In genomic region chr10:72692057-72692891, GRCh38 we compare ENCODE assay signal across 8 cellular contexts. TPM values are rescaled to one million over a fixed set of nuclear protein-coding genes. Genes with fewer than 3 reads are reported as not detected.
DNase-seq lines count a peak whose midpoint lies in the region; ATAC-seq and TF ChIP-seq lines count a peak whose summit lies in the region.

MCU (plus strand) TSS chr10:72692143; CDS start chr10:72692152, 9 bp downstream.

- TF ChIP-seq CTCF in AG09319 (IDR thresholded peaks at IDR 0.05; ENCODE audit: low read depth, low read length) (no peak), epithelial cell of esophagus (IDR thresholded peaks at IDR 0.05; ENCODE audit: insufficient read depth, low read depth, low read length, missing control alignments) (no peak)

- H3K4me3 ChIP-seq in epithelial cell of esophagus (ENCODE audit: low read length) (peak within 1 kb of the TSS; percentile 88), mononuclear cell (ENCODE audit: low read length) (peak within 1 kb of the TSS; percentile 66)

- peaks cover 30% of the 10 kb centered on the region for H3K4me1 ChIP-seq in mononuclear cell (ENCODE audit: insufficient read depth, low read length)

- H3K27me3 ChIP-seq in mononuclear cell (ENCODE audit: insufficient read depth, low read length): no peaks in the 10 kb centered on the region

- ATAC-seq in GM19025 (IDR thresholded peaks at IDR 0.05; ENCODE audit: low read depth, unreplicated experiment) (peak; percentile 94), HG03175 (IDR thresholded peaks at IDR 0.05; ENCODE audit: unreplicated experiment) (peak; percentile 96)

- no peaks in the 10 kb centered on the region for H3K9me3 ChIP-seq in mononuclear cell (ENCODE audit: low read depth, low read length)

- DNase-seq in AG09319 (ENCODE audit: extremely low read depth, low read depth): peak; percentile 83
- DNase-seq in NK-92 treated with Interleukin-12 subunit alpha and Interleukin-12 subunit beta, amount 100 ng/mL, for 24 hours (lab: John Stamatoyannopoulos, UW): peak; percentile 83
- DNase-seq in activated CD8-positive, alpha-beta memory T cell treated with anti-CD3 and anti-CD28 coated beads, Interleukin-2, amount 50 U/mL, for 48 hours: peak; percentile 94
- DNase-seq in epithelial cell of esophagus (ENCODE audit: low read depth): peak; percentile 98
- peak; percentile 81 to 84 for DNase-seq in stimulated activated CD8-positive, alpha-beta memory T cell treated with anti-CD3 and anti-CD28 coated beads, Interleukin-2, amount 100 ng/mL, for 1 hour (ENCODE audit: low read depth in 2 of 2)

RNA-seq across cellular contexts. Expression of gene MCU, which starts in this region (rescaled TPM):
- total RNA-seq in mononuclear cell: 12.0 TPM

Comparison
In these comparisons a context has a peak if more than half of its experiments do, and no peak if none do; other contexts are left out.
1. Peak in every context shown above with its lines: DNase-seq, ATAC-seq and H3K4me3 ChIP-seq.